Comparison of ENCODE assay signal across 35 cellular contexts in the genomic region with DNA sequence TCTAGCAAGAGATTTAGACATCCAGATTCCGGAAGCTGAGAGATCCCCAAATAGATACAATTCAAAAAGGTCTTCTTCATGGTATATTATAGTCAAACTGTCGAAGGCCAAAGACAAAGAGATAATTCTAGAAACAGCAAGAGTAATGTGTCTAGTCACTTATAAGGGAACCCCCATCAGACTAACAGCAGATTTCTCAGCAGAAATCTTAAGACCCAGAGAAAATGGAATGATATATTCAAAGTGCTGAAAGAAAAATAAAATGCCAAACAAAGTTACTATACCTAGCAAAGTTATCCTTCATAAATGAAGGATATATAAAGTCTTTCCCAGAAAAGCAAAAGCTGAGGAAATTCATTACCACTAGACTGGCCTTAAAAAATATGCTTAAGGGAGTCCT. TPM values are rescaled to one million over a fixed set of nuclear protein-coding genes. Genes with fewer than 3 reads are reported as not detected.
"Had no signal": no experiment of that assay in that cellular context is flagged by ENCODE, and none has a peak within 500 bp of the region (broad histone marks: within the 10 kb centered on the region; RNA-seq: fewer than 3 reads in every experiment).

No MANE protein-coding gene starts in this region.

- H3K27me3 ChIP-seq: adrenal gland, ascending aorta, body of pancreas, brain microvascular endothelial cell, breast epithelium, cardiac muscle cell had no signal

- H3K4me1 ChIP-seq: adrenal gland, ascending aorta, body of pancreas, breast epithelium had no signal

- H3K27ac ChIP-seq: adrenal gland, ascending aorta, body of pancreas, brain microvascular endothelial cell, breast epithelium, cardiac muscle cell had no signal

- DNase-seq: activated effector memory CD4-positive, alpha-beta T cell treated with anti-CD3 and anti-CD28 coated beads, Interleukin-2, amount 50 U/mL, for 16 hours; activated effector memory CD4-positive, alpha-beta T cell treated with Interleukin-2 at 50 U/mL for 16 hours; activated gamma-delta T cell; activated gamma-delta T cell treated with Interleukin-2 at 50 U/mL for 16 hours; activated naive CD4-positive, alpha-beta T cell; activated naive CD4-positive, alpha-beta T cell treated with anti-CD3 and anti-CD28 coated beads for 36 hours; activated naive CD4-positive, alpha-beta T cell treated with anti-CD3 and anti-CD28 coated beads, Interleukin-2, amount 10 ng/mL, durations not matched to agents 7 days and 5 days; activated naive CD4-positive, alpha-beta T cell treated with anti-CD3 and anti-CD28 coated beads, Interleukin-2, amount 50 U/mL, for 16 hours; activated naive CD4-positive, alpha-beta T cell treated with Interleukin-2 at 50 U/mL for 16 hours; activated naive CD8-positive, alpha-beta T cell treated with anti-CD3 and anti-CD28 coated beads for 36 hours; activated naive CD8-positive, alpha-beta T cell treated with anti-CD3 and anti-CD28 coated beads, Interleukin-2, amount 10 ng/mL, durations not matched to agents 7 days and 5 days; activated naive CD8-positive, alpha-beta T cell treated with anti-CD3 and anti-CD28 coated beads, Interleukin-2, amount 50 U/mL, for 24 hours; activated T-cell treated with anti-CD3 and anti-CD28 coated beads, Interleukin-2, amount 50 U/mL, for 24 hours; activated T-cell treated with anti-CD3 and anti-CD28 coated beads, Interleukin-2, amount 50 U/mL, for 4 hours; activated T-cell treated with anti-CD3 and anti-CD28 coated beads, Interleukin-2, amount 50 U/mL, for 48 hours; activated T-cell treated with anti-CD3 and anti-CD28 coated beads, Interleukin-2, amount 50 U/mL, for 72 hours; adrenal gland; amniotic stem cell; amygdala; anterior cingulate cortex; aorta; body of pancreas; brain microvascular endothelial cell; caudate nucleus; central memory CD4-positive, alpha-beta T cell; cerebellar nuclear complex had no signal

- FAIRE-seq: astrocyte, bronchial epithelial cell had no signal

- ATAC-seq: activated naive CD4-positive, alpha-beta T cell treated with anti-CD3 and anti-CD28 coated beads, Interleukin-2, amount 50 U/mL, for 72 hours; activated naive CD8-positive, alpha-beta T cell treated with anti-CD3 and anti-CD28 coated beads, Interleukin-2, amount 50 U/mL, for 24 hours; activated T-cell treated with anti-CD3 and anti-CD28 coated beads, Interleukin-2, amount 50 U/mL, for 4 hours; activated T-cell treated with anti-CD3 and anti-CD28 coated beads, Interleukin-2, amount 50 U/mL, for 72 hours; activated T-helper 17 cell treated with anti-CD3 and anti-CD28 coated beads, Interleukin-2, amount 50 U/mL, for 72 hours; body of pancreas had no signal

- H3K36me3 ChIP-seq: adrenal gland, ascending aorta, brain microvascular endothelial cell, breast epithelium, cardiac muscle cell had no signal

- H3K9me3 ChIP-seq: adrenal gland had no signal

- H3K4me3 ChIP-seq: adrenal gland, ascending aorta, body of pancreas, breast epithelium, cardiac muscle cell had no signal

RNA-seq across cellular contexts. Expression of a gene that starts 36.1 kb away (rescaled TPM):
- total RNA-seq: activated naive CD4-positive, alpha-beta T cell treated with anti-CD3 and anti-CD28 coated beads for 36 hours; activated naive CD4-positive, alpha-beta T cell treated with anti-CD3 and anti-CD28 coated beads, Interleukin-2, amount 50 U/mL, for 72 hours; activated naive CD8-positive, alpha-beta T cell treated with anti-CD3 and anti-CD28 coated beads for 36 hours; activated naive CD8-positive, alpha-beta T cell treated with anti-CD3 and anti-CD28 coated beads, Interleukin-2, amount 10 ng/mL, durations not matched to agents 7 days and 5 days; activated T-cell treated with anti-CD3 and anti-CD28 coated beads, Interleukin-2, amount 50 U/mL, for 4 hours; activated T-cell treated with anti-CD3 and anti-CD28 coated beads, Interleukin-2, amount 50 U/mL, for 72 hours; activated T-helper 1 cell treated with anti-CD3 and anti-CD28 coated beads, Interleukin-12 subunit alpha, Interleukin-12 subunit beta, Interleukin-2, Interleukin-4 antibody, amounts not matched to agents 30 ng/mL and 10 ng/mL and 1 ng/mL, durations not matched to agents 14 hours and 24 hours and 36 hours; activated T-helper 17 cell treated with anti-CD3 and anti-CD28 coated beads, Interleukin-2, amount 50 U/mL, for 72 hours; activated T-helper 2 cell treated with anti-CD3 and anti-CD28 coated beads, Interferon-gamma antibody, Interleukin-2, Interleukin-4, amounts not matched to agents 10 μg/mL and 5 μg/mL and 100 μg/mL, durations not matched to agents 14 hours and 24 hours and 36 hours; adrenal gland; ascending aorta; astrocyte; body of pancreas; bronchial epithelial cell had no signal
- polyA plus RNA-seq: adrenal gland, aorta had no signal
